8 cellular contexts compared by ENCODE assay signal in the genomic region with DNA sequence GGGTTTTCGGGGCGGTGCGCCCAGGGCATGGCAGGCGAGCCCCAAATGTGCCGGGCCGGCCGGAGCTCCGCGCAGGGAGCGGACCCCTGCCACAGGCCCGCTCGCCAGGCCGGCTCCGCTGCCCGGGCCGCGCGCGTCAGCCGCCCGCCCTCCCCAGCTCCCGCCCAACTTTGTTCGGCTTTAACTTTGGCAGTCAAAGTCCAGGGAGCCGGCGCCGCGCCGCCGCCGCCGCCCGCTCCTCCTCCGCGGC. TPM values are rescaled to one million over a fixed set of nuclear protein-coding genes. Genes with fewer than 3 reads are reported as not detected.
DNase-seq lines count a peak whose midpoint lies in the region; ATAC-seq, FAIRE-seq and TF ChIP-seq lines count a peak whose summit lies in the region.

No MANE protein-coding gene starts in this region.

- no peaks in the 10 kb centered on the region for H4K20me1 ChIP-seq in K562 (replicated peaks; ENCODE audit: control insufficient read depth, insufficient read depth, low read length)

- TF ChIP-seq CTCF in K562 (IDR thresholded peaks at IDR 0.05 in 2 of 3, conservative IDR thresholded peaks at IDR 0.05 in 1 of 3; ENCODE audit: insufficient read depth in 2 of 3, low read depth in 1 of 3, low read length in 3 of 3) = no peak

- peak; percentile 65 for DNase-seq in H54 (ENCODE audit: insufficient read length, low spot score)
- DNase-seq in MG63 = peak; percentile 73
- peak; percentile 59 to 73 (median 68) for DNase-seq in K562 (ENCODE audit: extremely low read depth in 1 of 4, low spot score in 3 of 4)
- DNase-seq in small intestine = peak; percentile 73
- no peak for DNase-seq in Kasumi-1 (lab: John Stamatoyannopoulos, UW)
- no peak for DNase-seq in pons (ENCODE audit: low spot score)

- H3K4me1 ChIP-seq in K562 (replicated peaks in 1 of 2; ENCODE audit: control insufficient read depth in 2 of 2, insufficient read depth in 2 of 2, low read length in 2 of 2) (peaks cover 5 to 15% of the 10 kb centered on the region in 2 experiments; a peak in 3 of 5 replicates), iPS-18a (ENCODE audit: control insufficient read depth, low read depth, low read length) (peaks cover 14% of the 10 kb centered on the region), small intestine (ENCODE audit: control insufficient read depth in 2 of 2, insufficient read depth in 1 of 2, low read depth in 1 of 2, low read length in 1 of 2) (no peaks in the 10 kb centered on the region)

- no peak for TF ChIP-seq RAD21 in K562 (CRISPR knock-in tag; conservative IDR thresholded peaks at IDR 0.05 in 1 of 2, IDR thresholded peaks at IDR 0.05 in 1 of 2)

- H2AFZ ChIP-seq in K562 (ENCODE audit: low read depth, low read length) = peak overlapping the region; percentile 98

- H3K27me3 ChIP-seq in MG63 (no peaks in the 10 kb centered on the region), K562 (ENCODE audit: control insufficient read depth in 2 of 2, insufficient read depth in 2 of 2, low read length in 2 of 2) (no peaks in the 10 kb centered on the region), iPS-18a (ENCODE audit: control insufficient read depth, insufficient read depth, low read length) (peaks cover 12% of the 10 kb centered on the region), small intestine (ENCODE audit: control insufficient read depth in 2 of 2, insufficient read depth in 2 of 2, low read length in 2 of 2) (no peaks in the 10 kb centered on the region)

- intact Hi-C loops in K562 (cut with micrococcal nuclease) = loop anchor here (5.0 kb wide), 3 partner anchors 56 to 154 kb away; no protein-coding TSS in a partner anchor

- H3K9ac ChIP-seq in K562 (ENCODE audit: insufficient read depth in 1 of 2, low read depth in 2 of 2, low read length in 2 of 2) (peak overlapping the region; percentile 83 to 97), iPS-18a (ENCODE audit: low read length) (peak overlapping the region; percentile 87)

- FAIRE-seq in H54 (lab: Jason Lieb, UNC) (no peak), K562 (lab: Jason Lieb, UNC) (no peak), small intestine (lab: Jason Lieb, UNC) (no peak)

- H3K9me3 ChIP-seq in MG63 = no peaks in the 10 kb centered on the region
- H3K9me3 ChIP-seq in K562 (replicated peaks; ENCODE audit: control insufficient read depth, insufficient read depth, low read depth, low read length) = no peaks in the 10 kb centered on the region
- H3K9me3 ChIP-seq in iPS-18a (ENCODE audit: control insufficient read depth, low read depth, low read length) = no peaks in the 10 kb centered on the region
- no peaks in the 10 kb centered on the region for H3K9me3 ChIP-seq in small intestine (ENCODE audit: control insufficient read depth, low read depth)

- in situ Hi-C loops in K562 (cut with MboI) = no loop called here

- peak overlapping the region; percentile 85 for H3K4me2 ChIP-seq in K562 (ENCODE audit: insufficient read depth, low read length)

- ATAC-seq in GM18505 (IDR thresholded peaks at IDR 0.05; ENCODE audit: unreplicated experiment) = peak; percentile 41
- peak; percentile 79 for ATAC-seq in K562

- no peak for TF ChIP-seq EP300 in K562 (IDR thresholded peaks at IDR 0.05; ENCODE audit: low read length)

- H3K9me1 ChIP-seq in K562 (ENCODE audit: control insufficient read depth, insufficient read depth, low read length) = no peaks in the 10 kb centered on the region

- TF ChIP-seq POLR2A in GM18505 (IDR thresholded peaks at IDR 0.05; ENCODE audit: borderline replicate concordance, extremely low read depth, insufficient read depth, insufficient read length) (no peak), H54 (IDR thresholded peaks at IDR 0.05; ENCODE audit: low read depth, low read length) (no peak), K562 (conservative IDR thresholded peaks at IDR 0.05) (no peak)

- H3K79me2 ChIP-seq in K562 (ENCODE audit: control insufficient read depth, insufficient read depth, low read length) = peaks cover 26% of the 10 kb centered on the region

- 1% methylated on average over 26 of the region's 34 CpGs for WGBS in K562 (ENCODE audit: insufficient coverage, low coverage, missing lambda C conversion rate)
- WGBS in small intestine, 3 donors = 0% methylated on average over 27 to 34 of the region's 34 CpGs

- H3K27ac ChIP-seq in K562 (ENCODE audit: extremely low read depth, low read depth, low read length) (peak overlapping the region; percentile 79), iPS-18a (ENCODE audit: low read length) (no peak overlapping the region), small intestine (ENCODE audit: low read depth in 1 of 2, low read length in 1 of 2) (peak overlapping the region; percentile 98)

- CTCF ChIA-PET in K562 (lab: Yijun Ruan, JAX; ENCODE audit: low intra/inter-chr PET ratio) = no interaction called here

- BruUV-seq in K562 (replicated peaks; lab: Mats Ljungman, UMichigan) = no TSS peak

- POLR2A ChIA-PET in K562 (lab: Yijun Ruan, JAX) = interaction anchor here (0.7 to 1.6 kb wide), 5 partner anchors 14 to 29 kb away, joined by 3 to 4 read pairs (median 3); no protein-coding TSS in a partner anchor

- H3K4me3 ChIP-seq in MG63 (peak overlapping the region; percentile 70), K562 (peak overlapping the region; percentile 71), iPS-18a (ENCODE audit: low read length) (peak overlapping the region; percentile 95), small intestine (ENCODE audit: low read depth in 1 of 2, low read length in 2 of 2) (peak overlapping the region; percentile 89 to 91)

- peaks cover 18% of the 10 kb centered on the region for H3K36me3 ChIP-seq in MG63
- H3K36me3 ChIP-seq in K562 (ENCODE audit: control insufficient read depth, insufficient read depth, low read length) = peaks cover 27% of the 10 kb centered on the region
- peaks cover 7% of the 10 kb centered on the region for H3K36me3 ChIP-seq in iPS-18a (ENCODE audit: control insufficient read depth, low read depth, low read length)
- peaks cover 0 to 6% of the 10 kb centered on the region in 2 donors for H3K36me3 ChIP-seq in small intestine (ENCODE audit: control insufficient read depth in 2 of 2, insufficient read depth in 2 of 2, low read length in 2 of 2)

TF ChIP-seq in K562, 482 proteins besides CTCF, POLR2A, EP300 and RAD21 (continues in another document):
- TF ChIP-seq GATAD2B (IDR thresholded peaks at IDR 0.05; ENCODE audit: borderline replicate concordance) (peak; percentile 67; the same call in 1 of the 2 replicates), CHCHD3 (CRISPR knock-in tag; IDR thresholded peaks at IDR 0.05) (no peak), SMARCC2 (IDR thresholded peaks at IDR 0.05; ENCODE audit: low read depth) (no peak), HOXB6 (CRISPR knock-in tag; IDR thresholded peaks at IDR 0.05; ENCODE audit: borderline replicate concordance) (no peak), TAF15 (IDR thresholded peaks at IDR 0.05; ENCODE audit: low read depth, low read length) (no peak), MTF1 (CRISPR knock-in tag; IDR thresholded peaks at IDR 0.05; ENCODE audit: borderline replicate concordance) (no peak)
- TF ChIP-seq, protein P1, sequence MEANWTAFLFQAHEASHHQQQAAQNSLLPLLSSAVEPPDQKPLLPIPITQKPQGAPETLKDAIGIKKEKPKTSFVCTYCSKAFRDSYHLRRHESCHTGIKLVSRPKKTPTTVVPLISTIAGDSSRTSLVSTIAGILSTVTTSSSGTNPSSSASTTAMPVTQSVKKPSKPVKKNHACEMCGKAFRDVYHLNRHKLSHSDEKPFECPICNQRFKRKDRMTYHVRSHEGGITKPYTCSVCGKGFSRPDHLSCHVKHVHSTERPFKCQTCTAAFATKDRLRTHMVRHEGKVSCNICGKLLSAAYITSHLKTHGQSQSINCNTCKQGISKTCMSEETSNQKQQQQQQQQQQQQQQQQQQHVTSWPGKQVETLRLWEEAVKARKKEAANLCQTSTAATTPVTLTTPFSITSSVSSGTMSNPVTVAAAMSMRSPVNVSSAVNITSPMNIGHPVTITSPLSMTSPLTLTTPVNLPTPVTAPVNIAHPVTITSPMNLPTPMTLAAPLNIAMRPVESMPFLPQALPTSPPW (CRISPR knock-in tag; IDR thresholded peaks at IDR 0.05) = no peak
- TF ChIP-seq, protein P2, sequence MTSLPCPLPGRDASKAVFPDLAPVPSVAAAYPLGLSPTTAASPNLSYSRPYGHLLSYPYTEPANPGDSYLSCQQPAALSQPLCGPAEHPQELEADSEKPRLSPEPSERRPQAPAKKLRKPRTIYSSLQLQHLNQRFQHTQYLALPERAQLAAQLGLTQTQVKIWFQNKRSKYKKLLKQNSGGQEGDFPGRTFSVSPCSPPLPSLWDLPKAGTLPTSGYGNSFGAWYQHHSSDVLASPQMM (CRISPR knock-in tag; IDR thresholded peaks at IDR 0.05) = no peak
- TF ChIP-seq, protein P3, sequence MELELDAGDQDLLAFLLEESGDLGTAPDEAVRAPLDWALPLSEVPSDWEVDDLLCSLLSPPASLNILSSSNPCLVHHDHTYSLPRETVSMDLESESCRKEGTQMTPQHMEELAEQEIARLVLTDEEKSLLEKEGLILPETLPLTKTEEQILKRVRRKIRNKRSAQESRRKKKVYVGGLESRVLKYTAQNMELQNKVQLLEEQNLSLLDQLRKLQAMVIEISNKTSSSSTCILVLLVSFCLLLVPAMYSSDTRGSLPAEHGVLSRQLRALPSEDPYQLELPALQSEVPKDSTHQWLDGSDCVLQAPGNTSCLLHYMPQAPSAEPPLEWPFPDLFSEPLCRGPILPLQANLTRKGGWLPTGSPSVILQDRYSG (tag; conservative IDR thresholded peaks at IDR 0.05; ENCODE audit: low read depth) = no peak

RNA-seq across cellular contexts. Expression of a gene that starts 0.5 kb away (rescaled TPM):
- 4.1 and 4.3 TPM in 2 replicates for total RNA-seq in MG63 (2014; rRNA removed; shearing (Covaris generic); ENCODE audit: low replicate concordance)
- total RNA-seq in K562 (2011; cell fraction: chromatin; rRNA removed; ENCODE audit: low replicate concordance) = 9.7 and 20.5 TPM in 2 replicates
- 8.0 and 10.0 TPM in 2 replicates for total RNA-seq in K562 (2011; cell fraction: nucleolus; rRNA removed)
- total RNA-seq in K562 (2011; cell fraction: nucleoplasm; rRNA removed) = 18.1 and 27.9 TPM in 2 replicates
- total RNA-seq in K562 (2014; rRNA removed) = 5.2 and 5.3 TPM in 2 replicates
- 9.3 and 10.1 TPM in 2 replicates for total RNA-seq in K562 (2014; rRNA removed; fragmentation: Illumina TruSeq; extraction: Trizol)
- total RNA-seq in K562 (2015; rRNA removed; fragmentation: Illumina TruSeq; extraction: Trizol) = 9.5 and 10.4 TPM in 2 replicates
- 6.5 and 7.1 TPM in 2 replicates for total RNA-seq in K562 (2021)
- polyA plus RNA-seq in K562 (2011; rRNA removed) = 6.2 and 6.4 TPM in 2 replicates
- 2.3 and 5.1 TPM in 2 replicates for polyA plus RNA-seq in K562 (2011; cell fraction: cytosol; rRNA removed)
- polyA plus RNA-seq in K562 (2011; cell fraction: nucleus; rRNA removed) = 7.5 and 11.6 TPM in 2 replicates
- polyA plus RNA-seq in K562 (2012) = 4.5 and 4.7 TPM in 2 replicates
- polyA plus RNA-seq in K562 (2014; fragmentation: Illumina TruSeq; extraction: Trizol) = 6.7 and 6.8 TPM in 2 replicates
- 1 to 10 TPM; 2.3 to 3.4 TPM for polyA plus RNA-seq in K562 (2014; fragmentation: Nextera tagmentation; extraction: Ambion mirVana)
- polyA plus RNA-seq in K562 (2014; rRNA removed) = 4.9 and 5.7 TPM in 2 replicates
- polyA minus RNA-seq in K562 (2011; rRNA and poly(A)+ RNA removed) = 11.2 and 12.1 TPM in 2 replicates
- 4.0 and 4.7 TPM in 2 replicates for polyA minus RNA-seq in K562 (2011; cell fraction: cytosol; rRNA and poly(A)+ RNA removed)
- 5.8 and 10.3 TPM in 2 replicates for polyA minus RNA-seq in K562 (2011; cell fraction: nucleus; rRNA and poly(A)+ RNA removed)
- polyA plus RNA-seq in small intestine = 1 to 10 TPM; 4.6 to 8.2 (median 4.9) TPM

Comparison
In these comparisons a context has a peak if more than half of its experiments do, and no peak if none do; other contexts are left out.
1. DNase-seq: peak in H54 (single experiment), MG63 (single experiment), K562 (4 of 4) and small intestine (single experiment); none in Kasumi-1 (0 of 2) and pons (single experiment).
2. Peak in every context shown above with its lines, with median percentiles within 50 percentile points of each other: H3K4me3 ChIP-seq.